Comparison of ENCODE assay signal across 3 cellular contexts in genomic region chr15:74184582-74185091, GRCh38.
TF ChIP-seq lines count a peak whose summit lies in the region.

No MANE protein-coding gene starts in this region.

TF ChIP-seq in HEK293, 187 proteins besides CTCF, POLR2A, EP300 and RAD21:
- TF ChIP-seq ZNF600 (tag by site-specific recombination; IDR thresholded peaks at IDR 0.05) (peak; percentile 18; the same call in 1 of the 2 replicates), ZBTB20 (tag by site-specific recombination; IDR thresholded peaks at IDR 0.05) (0 out of 2 replicates have a peak, but pooled peaks have one; percentile 12), ZFHX2 (tag by site-specific recombination; conservative IDR thresholded peaks at IDR 0.05) (peak; percentile 47; the same call in 1 of the 2 replicates), ZNF132 (tag by site-specific recombination; IDR thresholded peaks at IDR 0.05; ENCODE audit: borderline replicate concordance) (no peak), ZFP69B (tag by site-specific recombination; IDR thresholded peaks at IDR 0.05) (no peak), SCRT2 (tag by site-specific recombination; IDR thresholded peaks at IDR 0.05) (no peak), EGR2 (tag by site-specific recombination; IDR thresholded peaks at IDR 0.05; ENCODE audit: low read depth) (peak; percentile 35; the same call in 1 of the 2 replicates), PRDM2 (tag by site-specific recombination; IDR thresholded peaks at IDR 0.05; ENCODE audit: borderline replicate concordance) (0 out of 2 replicates have a peak, but pooled peaks have one; percentile 60)

TF ChIP-seq in GM12878, 131 proteins besides CTCF, POLR2A, EP300 and RAD21:
- peak; percentile 66 for TF ChIP-seq BCL3 (IDR thresholded peaks at IDR 0.05; ENCODE audit: borderline replicate concordance, insufficient read depth, low read depth, low read length, poor library complexity, severe bottlenecking)
- TF ChIP-seq CHD1 (IDR thresholded peaks at IDR 0.05; ENCODE audit: low read depth, low read length) = no peak
- no peak for TF ChIP-seq ASH2L (IDR thresholded peaks at IDR 0.05; ENCODE audit: borderline replicate concordance, low read depth)

TF ChIP-seq in GM23338, 12 proteins besides CTCF, POLR2A, EP300 and RAD21:
- TF ChIP-seq EZH2 (IDR thresholded peaks at IDR 0.05; ENCODE audit: low read depth, unreplicated experiment) (no peak), JUNB (IDR thresholded peaks at IDR 0.05; ENCODE audit: unreplicated experiment) (no peak), POLR2AphosphoS5 (IDR thresholded peaks at IDR 0.05; ENCODE audit: low read depth) (no peak), REST (IDR thresholded peaks at IDR 0.05; ENCODE audit: unreplicated experiment) (no peak), CREB1 (CRISPR knock-in tag; IDR thresholded peaks at IDR 0.05; ENCODE audit: low read depth) (no peak), NANOG (IDR thresholded peaks at IDR 0.05; ENCODE audit: borderline replicate concordance) (no peak), ETS1 (IDR thresholded peaks at IDR 0.05) (no peak), ZNF462 (CRISPR knock-in tag; IDR thresholded peaks at IDR 0.05) (no peak), ZNF114 (CRISPR knock-in tag; IDR thresholded peaks at IDR 0.05) (no peak), EZH2phosphoT487 (IDR thresholded peaks at IDR 0.05; ENCODE audit: unreplicated experiment) (no peak)
